Comparison of ENCODE assay signal across 19 cellular contexts in genomic region chr18:35123811-35124210, GRCh38.
A peak's percentile ranks its signal among the peaks of the same experiment; 100 is the strongest.
DNase-seq lines count a peak whose midpoint lies in the region; ATAC-seq and TF ChIP-seq lines count a peak whose summit lies in the region.
"Had no signal": no experiment of that assay in that cellular context is flagged by ENCODE, and none has a peak within 500 bp of the region (broad histone marks: within the 10 kb centered on the region; RNA-seq: fewer than 3 reads in every experiment).

No MANE protein-coding gene starts in this region.

- intact Hi-C loops in left ventricle myocardium superior (cut with micrococcal nuclease) = no loop called here
- intact Hi-C loops in left cardiac atrium (cut with DNase I) = no loop called here

- H3K27me3 Mint-ChIP-seq in glutamatergic neuron (ENCODE audit: unreplicated experiment) = peaks cover 9% of the 10 kb centered on the region

- no peak for TF ChIP-seq CTCF in glutamatergic neuron (IDR thresholded peaks at IDR 0.05; ENCODE audit: partially characterized antibody, unreplicated experiment)

- H3K9me3 Mint-ChIP-seq in glutamatergic neuron (ENCODE audit: unreplicated experiment) = peaks cover 7% of the 10 kb centered on the region

- H3K9ac ChIP-seq in Karpas-422 (ENCODE audit: low read length) = no peak overlapping the region
- no peak overlapping the region for H3K9ac ChIP-seq in skeletal muscle tissue (ENCODE audit: low read depth in 1 of 3, low read length in 3 of 3)

- H3K4me3 ChIP-seq in Karpas-422 (ENCODE audit: low read length) (no peak overlapping the region), skeletal muscle tissue (ENCODE audit: low read length in 3 of 3) (no peak overlapping the region)
- H3K4me3 ChIP-seq: Peyer's patch, SJSA1 had no signal

- H3K4me3 Mint-ChIP-seq in glutamatergic neuron (ENCODE audit: unreplicated experiment) = no peak overlapping the region

- H3K79me2 ChIP-seq in Karpas-422 (ENCODE audit: low read length) = peaks cover 100% of the 10 kb centered on the region

- no peak for DNase-seq in left ventricle myocardium superior
- DNase-seq in left cardiac atrium = no peak
- DNase-seq in Karpas-422 = no peak
- no peak for DNase-seq in glutamatergic neuron
- no peak for DNase-seq in left lobe of liver (ENCODE audit: low spot score)
- no peak for DNase-seq in NCI-H1105 (lab: John Stamatoyannopoulos, UW)
- DNase-seq: ACHN; Caco-2; DMS153; GF-D8; GOT3; KBM-7; NCI-H1694 treated with DMSO at 0.1 percent for 48 hours; NK-92 treated with Interleukin-12 subunit alpha and Interleukin-12 subunit beta, amount 100 ng/mL, for 24 hours; Peyer's patch had no signal

- no peaks in the 10 kb centered on the region for H3K36me3 Mint-ChIP-seq in glutamatergic neuron (ENCODE audit: unreplicated experiment)

- no peak overlapping the region for H2AFZ ChIP-seq in Karpas-422 (ENCODE audit: low read length)

- peak overlapping the region; percentile 91 for H3K27ac Mint-ChIP-seq in glutamatergic neuron (ENCODE audit: unreplicated experiment)

- H3K9me3 ChIP-seq in Karpas-422 (ENCODE audit: low read length) = no peaks in the 10 kb centered on the region
- no peaks in the 10 kb centered on the region for H3K9me3 ChIP-seq in skeletal muscle tissue (ENCODE audit: control insufficient read depth in 3 of 3, low read length in 3 of 3)
- H3K9me3 ChIP-seq: Caco-2, Peyer's patch, SJSA1 had no signal

- no peaks in the 10 kb centered on the region for H3K9me2 ChIP-seq in Karpas-422 (replicated peaks; ENCODE audit: insufficient read depth, low read length)

- H3K36me3 ChIP-seq in Karpas-422 (ENCODE audit: insufficient read depth, low read length) = peaks cover 64% of the 10 kb centered on the region
- peaks cover 12 to 21% (median 16%) of the 10 kb centered on the region in 3 donors for H3K36me3 ChIP-seq in skeletal muscle tissue (ENCODE audit: control insufficient read depth in 3 of 3, insufficient read depth in 3 of 3, low read length in 3 of 3)

- H3K4me1 ChIP-seq in Karpas-422 (ENCODE audit: low read length) (peaks cover 81% of the 10 kb centered on the region), skeletal muscle tissue (ENCODE audit: control insufficient read depth in 3 of 3, insufficient read depth in 3 of 3, low read length in 3 of 3) (peaks cover 27 to 50% (median 47%) of the 10 kb centered on the region in 3 donors)
- H3K4me1 ChIP-seq: Caco-2, SJSA1 had no signal

- ATAC-seq in left ventricle myocardium superior = peak; percentile 13
- no peak for ATAC-seq in left cardiac atrium
- ATAC-seq in GM19397 (IDR thresholded peaks at IDR 0.05; ENCODE audit: unreplicated experiment) = no peak
- no peak for ATAC-seq in left lobe of liver

- H4K20me1 ChIP-seq in Karpas-422 (ENCODE audit: insufficient read depth, low read depth, low read length) = peaks cover 33% of the 10 kb centered on the region; the same call in 1 of the 2 replicates

- no peak overlapping the region for H3K4me2 ChIP-seq in Karpas-422 (ENCODE audit: low read depth, low read length, poor library complexity, severe bottlenecking)

- H3K27me3 ChIP-seq in Karpas-422 (ENCODE audit: low read length) (no peaks in the 10 kb centered on the region), skeletal muscle tissue (ENCODE audit: control insufficient read depth in 3 of 3, insufficient read depth in 3 of 3, low read length in 3 of 3) (no peaks in the 10 kb centered on the region)
- H3K27me3 ChIP-seq: Peyer's patch, SJSA1 had no signal

- H3K27ac ChIP-seq in Karpas-422 (ENCODE audit: low read length) (peak overlapping the region; percentile 49), skeletal muscle tissue (ENCODE audit: low read depth, low read length) (peak overlapping the region; percentile 36)
- H3K27ac ChIP-seq: C4-2B, Peyer's patch, SJSA1 had no signal

- peaks cover 41% of the 10 kb centered on the region for H3K4me1 Mint-ChIP-seq in glutamatergic neuron (ENCODE audit: low read depth, unreplicated experiment)
